In the genomic region with DNA sequence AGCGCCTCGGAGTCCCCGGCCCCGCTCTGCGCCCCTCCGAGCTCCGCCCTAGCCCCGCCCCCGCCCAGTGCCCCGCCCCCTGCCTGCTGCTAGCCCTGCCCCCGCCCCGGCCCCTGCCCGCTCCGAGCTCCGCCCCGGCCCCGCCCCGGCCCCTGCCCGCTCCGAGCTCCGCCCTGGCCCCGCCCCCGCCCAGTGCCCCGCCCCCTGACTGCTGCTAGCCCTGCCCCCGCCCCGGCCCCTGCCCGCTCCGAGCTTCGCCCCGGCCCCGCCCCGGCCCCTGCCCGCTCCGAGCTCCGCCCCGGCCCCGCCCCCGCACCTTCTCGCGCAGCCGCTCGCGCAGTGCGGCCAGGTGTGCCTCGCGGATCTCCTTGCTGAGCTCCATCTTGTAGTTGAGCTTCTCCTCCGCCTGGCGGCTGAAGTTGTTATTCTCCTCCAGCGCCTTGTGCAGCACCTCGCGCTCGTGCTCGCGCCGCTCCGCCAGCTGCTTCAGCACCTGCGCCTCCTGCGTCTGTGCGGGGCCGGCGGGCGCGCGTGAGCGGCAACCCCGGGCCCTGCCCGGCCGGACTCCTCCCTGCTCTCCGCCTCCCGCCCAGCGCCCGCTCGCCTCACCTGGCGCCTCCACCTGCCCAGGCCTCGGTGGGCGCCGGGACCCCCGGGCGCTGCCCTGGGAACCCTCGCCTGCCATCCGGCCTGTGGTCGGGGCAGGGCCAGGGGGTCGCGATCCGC, we compare ENCODE assay signal across 8 cellular contexts. TPM values are rescaled to one million over a fixed set of nuclear protein-coding genes. Genes with fewer than 3 reads are reported as not detected.
A peak's percentile ranks its signal among the peaks of the same experiment; 100 is the strongest.
DNase-seq lines count a peak whose midpoint lies in the region; ATAC-seq, FAIRE-seq and TF ChIP-seq lines count a peak whose summit lies in the region.

No MANE protein-coding gene starts in this region.

- H3K14ac ChIP-seq in IMR-90 (replicated peaks; ENCODE audit: low read depth, low read length) = no peak overlapping the region

- POLR2A ChIA-PET in IMR-90 (lab: Charles Lee; ENCODE audit: unreplicated experiment) = no interaction called here

- peak; percentile 71 for DNase-seq in D721Med (ENCODE audit: insufficient read length, low spot score)
- peak; percentile 62 for DNase-seq in IMR-90
- peak; percentile 70 for DNase-seq in RCC 7860 (ENCODE audit: low spot score)
- peak; percentile 97 to 99 for DNase-seq in activated T-helper 1 cell treated with anti-CD3 and anti-CD28 coated beads, Interleukin-2, amount 50 U/mL, for 16 hours (ENCODE audit: low read depth in 1 of 2, low spot score in 1 of 2)
- peak; percentile 46 for DNase-seq in fibroblast of peridontal ligament (ENCODE audit: extremely low read depth)

- H4K20me1 ChIP-seq in IMR-90 (ENCODE audit: insufficient read depth, low read length) = peaks cover 3% of the 10 kb centered on the region; the same call in 1 of the 2 replicates

- no peak overlapping the region for H3K9ac ChIP-seq in IMR-90 (ENCODE audit: low read depth, low read length)

- peak overlapping the region in 1 of 2 experiments; percentile 82; a peak in 1 of 4 replicates for H4K8ac ChIP-seq in IMR-90 (ENCODE audit: low read depth in 2 of 2, low read length in 2 of 2)

- peaks cover 13% of the 10 kb centered on the region for H3K27me3 Mint-ChIP-seq in nephron (ENCODE audit: low read depth)
- no peaks in the 10 kb centered on the region for H3K27me3 Mint-ChIP-seq in stimulated activated naive CD8-positive, alpha-beta T cell treated with anti-CD3 and anti-CD28 coated beads, Interleukin-15, Interleukin-2, amounts not matched to agents 100 ng/mL and 50 ng/mL, for 24 hours

- H3K9me3 ChIP-seq in IMR-90 (ENCODE audit: control insufficient read depth, insufficient read depth, low read length) = no peaks in the 10 kb centered on the region

- H2BK120ac ChIP-seq in IMR-90 (ENCODE audit: low read depth, low read length) = no peak overlapping the region

- no peak overlapping the region for H3K56ac ChIP-seq in IMR-90 (ENCODE audit: extremely low read depth, insufficient read depth, low read length)

- H3K79me1 ChIP-seq in IMR-90 (ENCODE audit: low read depth in 1 of 2, low read length in 2 of 2) = no peaks in the 10 kb centered on the region; a peak in 1 of 4 replicates

- no peaks in the 10 kb centered on the region for H3K9me3 Mint-ChIP-seq in nephron
- H3K9me3 Mint-ChIP-seq in stimulated activated naive CD8-positive, alpha-beta T cell treated with anti-CD3 and anti-CD28 coated beads, Interleukin-15, Interleukin-2, amounts not matched to agents 100 ng/mL and 50 ng/mL, for 24 hours = no peaks in the 10 kb centered on the region

- TF ChIP-seq POLR2A in IMR-90 (IDR thresholded peaks at IDR 0.05; ENCODE audit: low read depth, low read length) = no peak

- H2AK9ac ChIP-seq in IMR-90 (replicated peaks; ENCODE audit: low read depth, low read length, poor library complexity) = peak overlapping the region; percentile 72

- peak overlapping the region; percentile 91 for H2AFZ ChIP-seq in IMR-90 (replicated peaks; ENCODE audit: low read length, poor library complexity)

- 8% methylated on average over 16 of the region's 85 CpGs; no CpG with 5 or more reads in 1 of the 2 experiments for WGBS in IMR-90 (ENCODE audit: extremely low coverage in 2 of 2, insufficient read length in 1 of 2), 2 experiments

- CTCF ChIA-PET in IMR-90 (lab: Yijun Ruan, JAX) = no interaction called here

- no peaks in the 10 kb centered on the region for H3K36me3 ChIP-seq in IMR-90 (ENCODE audit: control insufficient read depth, insufficient read depth, low read length)

- H2BK15ac ChIP-seq in IMR-90 (ENCODE audit: low read depth, low read length) = no peak overlapping the region

- H2BK5ac ChIP-seq in IMR-90 (ENCODE audit: low read depth, low read length, poor library complexity, severe bottlenecking) = no peak overlapping the region

- no peak for FAIRE-seq in D721Med (lab: Jason Lieb, UNC)
- no peak for FAIRE-seq in RCC 7860 (lab: Jason Lieb, UNC)

- H3K27ac ChIP-seq in IMR-90 (ENCODE audit: insufficient read depth, low read length) = peak overlapping the region; percentile 56; the same call in 1 of the 2 replicates

- peak overlapping the region; percentile 70 for H3K4me3 ChIP-seq in IMR-90 (ENCODE audit: insufficient read depth, low read depth, low read length)

- no peaks in the 10 kb centered on the region for H3K4me1 Mint-ChIP-seq in nephron
- H3K4me1 Mint-ChIP-seq in stimulated activated naive CD8-positive, alpha-beta T cell treated with anti-CD3 and anti-CD28 coated beads, Interleukin-15, Interleukin-2, amounts not matched to agents 100 ng/mL and 50 ng/mL, for 24 hours (ENCODE audit: low read depth) = peaks cover 33% of the 10 kb centered on the region

- H3K27me3 ChIP-seq in IMR-90 (ENCODE audit: control insufficient read depth, insufficient read depth, low read length) = no peaks in the 10 kb centered on the region

- no peak overlapping the region for H3K18ac ChIP-seq in IMR-90 (ENCODE audit: low read depth, low read length)

- H3K4me1 ChIP-seq in IMR-90 (ENCODE audit: control insufficient read depth, insufficient read depth, low read length) = peaks cover 2% of the 10 kb centered on the region; the same call in 1 of the 2 replicates

- intact Hi-C loops in IMR-90 (cut with micrococcal nuclease) = no loop called here

- dilution Hi-C loops in IMR-90 (cut with HindIII; ENCODE audit: low sequenced_read_pairs, unreplicated experiment) = no loop called here

- BruUV-seq in IMR-90 (replicated peaks; lab: Mats Ljungman, UMichigan) = no TSS peak

- TF ChIP-seq CTCF in D721Med (IDR thresholded peaks at IDR 0.05; ENCODE audit: insufficient read depth, missing control alignments) = no peak
- TF ChIP-seq CTCF in IMR-90 (conservative IDR thresholded peaks at IDR 0.05; ENCODE audit: low read depth, low read length) = peak; percentile 33; the same call in 1 of the 2 replicates
- peak; percentile 45 to 59 (median 54) for TF ChIP-seq CTCF in nephron (IDR thresholded peaks at IDR 0.05; ENCODE audit: unreplicated experiment in 3 of 3)

- peak; percentile 50 for ATAC-seq in GM21447 (IDR thresholded peaks at IDR 0.05; ENCODE audit: unreplicated experiment)
- ATAC-seq in IMR-90 (ENCODE audit: low read depth) = peak; percentile 88

- H3K27ac Mint-ChIP-seq in nephron = no peak overlapping the region
- H3K27ac Mint-ChIP-seq in stimulated activated naive CD8-positive, alpha-beta T cell treated with anti-CD3 and anti-CD28 coated beads, Interleukin-15, Interleukin-2, amounts not matched to agents 100 ng/mL and 50 ng/mL, for 24 hours = no peak overlapping the region

- H3K36me3 Mint-ChIP-seq in nephron (ENCODE audit: low read depth) = no peaks in the 10 kb centered on the region
- no peaks in the 10 kb centered on the region for H3K36me3 Mint-ChIP-seq in stimulated activated naive CD8-positive, alpha-beta T cell treated with anti-CD3 and anti-CD28 coated beads, Interleukin-15, Interleukin-2, amounts not matched to agents 100 ng/mL and 50 ng/mL, for 24 hours (ENCODE audit: low read depth)

- H2AK5ac ChIP-seq in IMR-90 (ENCODE audit: low read depth, low read length) = no peak overlapping the region

- peak; percentile 26; the same call in 1 of the 2 replicates for TF ChIP-seq RAD21 in IMR-90 (IDR thresholded peaks at IDR 0.05; ENCODE audit: low read length)

- in situ Hi-C loops in IMR-90 (cut with MboI; ENCODE audit: low sequenced_read_pairs) = no loop called here

- H3K23ac ChIP-seq in IMR-90 (ENCODE audit: low read depth, low read length) = no peak overlapping the region

- H3K4me2 ChIP-seq in IMR-90 (ENCODE audit: low read depth, low read length) = peak overlapping the region; percentile 93

- H4K91ac ChIP-seq in IMR-90 (ENCODE audit: insufficient read depth, low read depth, low read length) = no peak overlapping the region

- peak overlapping the region; percentile 68 to 75 (median 73) for H3K4me3 Mint-ChIP-seq in nephron
- peak overlapping the region; percentile 62 for H3K4me3 Mint-ChIP-seq in stimulated activated naive CD8-positive, alpha-beta T cell treated with anti-CD3 and anti-CD28 coated beads, Interleukin-15, Interleukin-2, amounts not matched to agents 100 ng/mL and 50 ng/mL, for 24 hours

- H3K4ac ChIP-seq in IMR-90 (ENCODE audit: low read depth, low read length) = no peak overlapping the region

- no peaks in the 10 kb centered on the region for H3K9me1 ChIP-seq in IMR-90 (ENCODE audit: insufficient read depth, low read length)

- H4K5ac ChIP-seq in IMR-90 (ENCODE audit: low read depth, low read length) = no peak overlapping the region

- H2BK20ac ChIP-seq in IMR-90 (ENCODE audit: low read depth, low read length) = no peak overlapping the region

TF ChIP-seq in IMR-90, 13 proteins besides CTCF, POLR2A, EP300 and RAD21:
- TF ChIP-seq NFE2L2 (IDR thresholded peaks at IDR 0.05; ENCODE audit: low read depth, low read length) (no peak), MAZ (IDR thresholded peaks at IDR 0.05; ENCODE audit: borderline replicate concordance, low read depth, low read length) (peak; percentile 51; the same call in 1 of the 2 replicates), SMC3 (IDR thresholded peaks at IDR 0.05; ENCODE audit: low read depth, low read length) (peak; percentile 26; the same call in 1 of the 2 replicates), BHLHE40 (IDR thresholded peaks at IDR 0.05; ENCODE audit: low read depth, low read length) (no peak), RCOR1 (IDR thresholded peaks at IDR 0.05; ENCODE audit: insufficient replicate concordance, low read length) (no peak), MXI1 (IDR thresholded peaks at IDR 0.05; ENCODE audit: borderline replicate concordance, low read depth, low read length) (peak; percentile 57; the same call in 1 of the 2 replicates)

RNA-seq across cellular contexts. Expression of a gene that starts 11.3 kb away (rescaled TPM):
- total RNA-seq in IMR-90 (2012; rRNA removed) = 20.3 and 21.1 TPM in 2 replicates
- polyA plus RNA-seq in IMR-90 (2012; rRNA removed) = 62.3 and 67.4 TPM in 2 replicates
- polyA plus RNA-seq in IMR-90 (2012; cell fraction: cytosol; rRNA removed) = 33.4 and 56.7 TPM in 2 replicates
- 57.3 and 74.5 TPM in 2 replicates for polyA plus RNA-seq in IMR-90 (2012; cell fraction: nucleus; rRNA removed; ENCODE audit: low replicate concordance)

RNA-seq across cellular contexts. Expression of a gene that starts 15.1 kb away (rescaled TPM):
- 5.0 and 5.3 TPM in 2 replicates for total RNA-seq in IMR-90 (2012; rRNA removed)
- polyA plus RNA-seq in IMR-90 (2012; rRNA removed) = 10.0 and 10.6 TPM in 2 replicates
- polyA plus RNA-seq in IMR-90 (2012; cell fraction: cytosol; rRNA removed) = 7.2 and 11.4 TPM in 2 replicates
- polyA plus RNA-seq in IMR-90 (2012; cell fraction: nucleus; rRNA removed; ENCODE audit: low replicate concordance) = 17.0 and 27.6 TPM in 2 replicates

RNA-seq across cellular contexts. Expression of a gene that starts 16.2 kb away (rescaled TPM):
- total RNA-seq in IMR-90 (2012; rRNA removed) = 9.4 and 14.7 TPM in 2 replicates
- 18.8 and 22.5 TPM in 2 replicates for polyA plus RNA-seq in IMR-90 (2012; rRNA removed)
- 7.5 and 18.1 TPM in 2 replicates for polyA plus RNA-seq in IMR-90 (2012; cell fraction: cytosol; rRNA removed)
- polyA plus RNA-seq in IMR-90 (2012; cell fraction: nucleus; rRNA removed; ENCODE audit: low replicate concordance) = 121 and 228 TPM in 2 replicates

RNA-seq across cellular contexts. Expression of a gene that starts 54.5 kb away (rescaled TPM):
- 1.1 and 1.3 TPM in 2 replicates for total RNA-seq in IMR-90 (2012; rRNA removed)
- 11.0 and 12.0 TPM in 2 replicates for polyA plus RNA-seq in IMR-90 (2012; rRNA removed)
- 3.7 and 18.0 TPM in 2 replicates for polyA plus RNA-seq in IMR-90 (2012; cell fraction: cytosol; rRNA removed)
- 22.6 and 133 TPM in 2 replicates for polyA plus RNA-seq in IMR-90 (2012; cell fraction: nucleus; rRNA removed; ENCODE audit: low replicate concordance)

Comparison
In these comparisons a context has a peak if more than half of its experiments do, and no peak if none do; other contexts are left out.
1. Peak in every context shown above with its lines: DNase-seq, ATAC-seq, H3K4me3 ChIP-seq and H3K27ac ChIP-seq.
2. DNase-seq: peak in every context shown above with its lines; median percentile 98 in activated T-helper 1 cell treated with anti-CD3 and anti-CD28 coated beads, Interleukin-2, amount 50 U/mL, for 16 hours; 71 in D721Med; 70 in RCC 7860; 62 in IMR-90; 46 in fibroblast of peridontal ligament.